Comparison of ENCODE assay signal across 11 cellular contexts in genomic region chr9:70563010-70563409, GRCh38.
DNase-seq lines count a peak whose midpoint lies in the region; ATAC-seq and TF ChIP-seq lines count a peak whose summit lies in the region.
"Had no signal": no experiment of that assay in that cellular context is flagged by ENCODE, and none has a peak within 500 bp of the region (broad histone marks: within the 10 kb centered on the region; RNA-seq: fewer than 3 reads in every experiment).

No MANE protein-coding gene starts in this region.

- H3K9me3 ChIP-seq in breast epithelium (no peaks in the 10 kb centered on the region), lung (ENCODE audit: control insufficient read depth in 2 of 2, insufficient read depth in 1 of 2, low read length in 1 of 2) (no peaks in the 10 kb centered on the region), upper lobe of right lung (no peaks in the 10 kb centered on the region)

- peaks cover 12% of the 10 kb centered on the region for H3K4me1 Mint-ChIP-seq in MCF 10A (ENCODE audit: insufficient read depth, unreplicated experiment)
- peaks cover 48% of the 10 kb centered on the region for H3K4me1 Mint-ChIP-seq in activated naive CD8-positive, alpha-beta T cell treated with anti-CD3 and anti-CD28 coated beads, Interleukin-2, amount 10 ng/mL, durations not matched to agents 7 days and 5 days

- WGBS in lung, 2 donors, result 89 to 90% methylated on average over 4 of the region's 4 CpGs

- no peak for TF ChIP-seq POLR2A in breast epithelium (IDR thresholded peaks at IDR 0.05)

- no TSS peak for BruUV-seq in MCF 10A (replicated peaks; lab: Mats Ljungman, UMichigan)

- no peak overlapping the region for H3K4me3 Mint-ChIP-seq in MCF 10A (ENCODE audit: unreplicated experiment)
- H3K4me3 Mint-ChIP-seq in activated naive CD8-positive, alpha-beta T cell treated with anti-CD3 and anti-CD28 coated beads, Interleukin-2, amount 10 ng/mL, durations not matched to agents 7 days and 5 days, result peak overlapping the region; percentile 63
- H3K4me3 Mint-ChIP-seq: endodermal cell had no signal

- H3K36me3 Mint-ChIP-seq in MCF 10A (ENCODE audit: insufficient read depth, unreplicated experiment), result no peaks in the 10 kb centered on the region
- peaks cover 1% of the 10 kb centered on the region for H3K36me3 Mint-ChIP-seq in activated naive CD8-positive, alpha-beta T cell treated with anti-CD3 and anti-CD28 coated beads, Interleukin-2, amount 10 ng/mL, durations not matched to agents 7 days and 5 days

- H3K9me3 Mint-ChIP-seq in MCF 10A (ENCODE audit: unreplicated experiment), result no peaks in the 10 kb centered on the region
- peaks cover 5% of the 10 kb centered on the region for H3K9me3 Mint-ChIP-seq in activated naive CD8-positive, alpha-beta T cell treated with anti-CD3 and anti-CD28 coated beads, Interleukin-2, amount 10 ng/mL, durations not matched to agents 7 days and 5 days
- H3K9me3 Mint-ChIP-seq: endodermal cell had no signal

- no peak for TF ChIP-seq CTCF in breast epithelium (IDR thresholded peaks at IDR 0.05)
- TF ChIP-seq CTCF in MCF 10A (IDR thresholded peaks at IDR 0.05; ENCODE audit: unreplicated experiment), result no peak
- no peak for TF ChIP-seq CTCF in lung (IDR thresholded peaks at IDR 0.05; ENCODE audit: control extremely low read depth, extremely low read depth)
- TF ChIP-seq CTCF in upper lobe of right lung (IDR thresholded peaks at IDR 0.05), result no peak

- H3K27me3 ChIP-seq in breast epithelium (no peaks in the 10 kb centered on the region), lung (ENCODE audit: control insufficient read depth, insufficient read depth) (no peaks in the 10 kb centered on the region), upper lobe of right lung (no peaks in the 10 kb centered on the region)

- CTCF ChIA-PET in MCF 10A (lab: Yijun Ruan, JAX), result interaction anchor here (0.8 kb wide), 3 partner anchors 13 to 213 kb away, joined by 3 to 4 read pairs (median 3); no protein-coding TSS in a partner anchor

- intact Hi-C loops in breast epithelium (cut with DNase I; ENCODE audit: low total_unique reads), result loop anchor here (10.0 kb wide), 1 partner anchor 1788 kb away; no protein-coding TSS in a partner anchor
- intact Hi-C loops in MCF 10A (cut with micrococcal nuclease), result no loop called here
- intact Hi-C loops in upper lobe of right lung (cut with DNase I), result no loop called here

- ATAC-seq in activated naive CD8-positive, alpha-beta T cell treated with anti-CD3 and anti-CD28 coated beads, Interleukin-2, amount 10 ng/mL, durations not matched to agents 7 days and 5 days (ENCODE audit: low read depth), result no peak
- ATAC-seq in lung (ENCODE audit: insufficient read depth, low FRiP score) (no peak), upper lobe of right lung (no peak), GM18861 (IDR thresholded peaks at IDR 0.05; ENCODE audit: unreplicated experiment) (no peak)

- H3K4me1 ChIP-seq in breast epithelium, result no peaks in the 10 kb centered on the region
- H3K4me1 ChIP-seq in lung (ENCODE audit: control insufficient read depth in 2 of 2, insufficient read depth in 2 of 2, low read length in 2 of 2), result peaks cover 0 to 4% of the 10 kb centered on the region in 2 donors
- H3K4me1 ChIP-seq in upper lobe of right lung, result peaks cover 32% of the 10 kb centered on the region

- H3K27ac ChIP-seq in breast epithelium (peak overlapping the region; percentile 71 to 87), lung (ENCODE audit: low read depth in 1 of 2, low read length in 1 of 2) (peak overlapping the region; percentile 26 to 88), upper lobe of right lung (peak overlapping the region; percentile 82)
- H3K27ac ChIP-seq: WERI-Rb-1 had no signal

- POLR2A ChIA-PET in MCF 10A (lab: Yijun Ruan, JAX), result interaction anchor here (0.6 kb wide), 1 partner anchor 35 kb away, joined by 3 read pairs; no protein-coding TSS in a partner anchor
- POLR2A ChIA-PET in activated naive CD8-positive, alpha-beta T cell treated with anti-CD3 and anti-CD28 coated beads, Interleukin-2, amount 10 ng/mL, durations not matched to agents 7 days and 5 days (lab: Charles Lee), result interaction anchor here (1.1 to 5.5 kb wide), 4 partner anchors 30 to 152 kb away, joined by 3 to 79 read pairs (median 6); no protein-coding TSS in a partner anchor

- no peak for DNase-seq in breast epithelium (ENCODE audit: low spot score in 2 of 2)
- no peak for DNase-seq in MCF 10A (ENCODE audit: unreplicated experiment)
- no peak for DNase-seq in activated naive CD8-positive, alpha-beta T cell treated with anti-CD3 and anti-CD28 coated beads, Interleukin-2, amount 10 ng/mL, durations not matched to agents 7 days and 5 days
- DNase-seq in lung (ENCODE audit: low spot score), result no peak
- DNase-seq in upper lobe of right lung, result no peak
- no peak for DNase-seq in retina
- DNase-seq in NCI-H1436 treated with DMSO at 0.1 percent for 48 hours (lab: John Stamatoyannopoulos, UW), result no peak
- DNase-seq: endodermal cell, hypothalamus, WERI-Rb-1 had no signal

- H3K36me3 ChIP-seq in breast epithelium (no peaks in the 10 kb centered on the region), lung (ENCODE audit: control insufficient read depth in 2 of 2, insufficient read depth in 2 of 2, low read length in 2 of 2) (no peaks in the 10 kb centered on the region), upper lobe of right lung (no peaks in the 10 kb centered on the region)
- H3K36me3 ChIP-seq: WERI-Rb-1 had no signal

- H3K4me3 ChIP-seq in breast epithelium (no peak overlapping the region), lung (no peak overlapping the region), upper lobe of right lung (no peak overlapping the region)

- no peak overlapping the region for H3K27ac Mint-ChIP-seq in MCF 10A (ENCODE audit: low read depth, unreplicated experiment)
- H3K27ac Mint-ChIP-seq in activated naive CD8-positive, alpha-beta T cell treated with anti-CD3 and anti-CD28 coated beads, Interleukin-2, amount 10 ng/mL, durations not matched to agents 7 days and 5 days, result peak overlapping the region; percentile 98
- H3K27ac Mint-ChIP-seq: endodermal cell had no signal

- no peaks in the 10 kb centered on the region for H3K27me3 Mint-ChIP-seq in MCF 10A (ENCODE audit: insufficient read depth, unreplicated experiment)
- H3K27me3 Mint-ChIP-seq in activated naive CD8-positive, alpha-beta T cell treated with anti-CD3 and anti-CD28 coated beads, Interleukin-2, amount 10 ng/mL, durations not matched to agents 7 days and 5 days, result no peaks in the 10 kb centered on the region
